In the genomic region with DNA sequence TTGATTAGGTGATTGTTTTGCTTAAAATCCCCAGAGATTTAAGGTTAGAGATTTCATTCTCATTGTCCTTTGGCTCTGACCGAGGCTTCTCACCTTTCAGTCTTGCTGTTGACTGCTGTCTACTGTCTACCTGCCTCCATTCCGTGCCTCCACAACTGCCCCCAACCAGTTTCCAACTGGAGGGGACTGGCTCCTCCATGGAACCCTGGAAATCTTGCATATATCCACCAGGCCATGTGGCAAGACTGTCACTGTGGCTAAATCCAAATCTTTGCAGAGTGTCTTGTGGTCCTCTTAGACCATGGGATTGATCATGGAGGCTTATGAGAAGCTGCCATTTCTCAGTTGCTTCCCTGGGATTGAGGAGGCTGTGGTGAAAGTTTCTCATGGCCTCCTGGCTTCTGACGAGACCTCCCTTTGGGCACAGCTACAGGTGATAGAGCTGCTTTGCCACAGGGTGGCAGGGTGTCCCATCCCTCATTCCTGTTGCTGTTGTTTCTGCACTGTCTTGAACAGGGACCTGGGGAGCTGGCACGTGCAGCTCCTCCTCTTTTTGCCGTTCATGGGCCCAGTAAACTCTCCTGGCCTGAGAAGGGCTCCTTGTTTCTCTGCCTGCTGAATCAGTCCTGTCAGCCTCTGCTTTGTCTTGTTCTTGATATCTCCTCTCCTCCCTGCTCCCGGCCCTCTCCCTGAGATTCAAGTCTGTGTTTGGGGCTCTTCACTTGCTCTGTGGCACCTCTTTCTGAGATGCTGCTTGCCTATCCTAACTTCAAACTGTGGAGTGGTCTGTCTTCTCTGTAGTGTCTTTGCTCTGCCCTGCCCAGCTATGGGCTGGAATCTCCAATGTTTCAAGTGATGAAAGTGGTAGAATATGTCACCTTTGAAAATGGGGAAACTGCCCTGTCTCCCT, we compare ENCODE assay signal across 16 cellular contexts.
DNase-seq lines count a peak whose midpoint lies in the region; ATAC-seq and TF ChIP-seq lines count a peak whose summit lies in the region.
"Had no signal": no experiment of that assay in that cellular context is flagged by ENCODE, and none has a peak within 500 bp of the region (broad histone marks: within the 10 kb centered on the region; RNA-seq: fewer than 3 reads in every experiment).

No MANE protein-coding gene starts in this region.

- TF ChIP-seq RAD21 in Ishikawa (IDR thresholded peaks at IDR 0.05; ENCODE audit: low read depth) = peak; percentile 52; the same call in 1 of the 2 replicates

- H3K79me1 ChIP-seq in mesenchymal stem cell (replicated peaks; ENCODE audit: low read length, poor library complexity, severe bottlenecking) = no peaks in the 10 kb centered on the region

- H3K4me3 ChIP-seq in DND-41 (ENCODE audit: low read depth in 1 of 2, low read length in 2 of 2) (no peak overlapping the region), brain microvascular endothelial cell (ENCODE audit: low read depth, low read length) (no peak overlapping the region), mesenchymal stem cell (ENCODE audit: insufficient read depth in 1 of 2, low read depth in 1 of 2, low read length in 2 of 2) (no peak overlapping the region)
- H3K4me3 ChIP-seq: BLaER1 treated with 17β-estradiol and CSF1 and Interleukin-3, amounts not matched to agents 10 nM and 100 nM had no signal

- no peak overlapping the region for H3K18ac ChIP-seq in mesenchymal stem cell (ENCODE audit: low read depth in 1 of 2, low read length in 2 of 2)

- H2BK5ac ChIP-seq in mesenchymal stem cell (ENCODE audit: low read depth, low read length, poor library complexity, severe bottlenecking) = no peak overlapping the region

- H3K4me2 ChIP-seq in DND-41 (ENCODE audit: insufficient read depth, low read length) (no peak overlapping the region), mesenchymal stem cell (ENCODE audit: low read length, poor library complexity, severe bottlenecking) (no peak overlapping the region)
- H3K4me2 ChIP-seq: BLaER1 treated with 17β-estradiol and CSF1 and Interleukin-3, amounts not matched to agents 10 nM and 100 nM had no signal

- H3K9me3 ChIP-seq in DND-41 (ENCODE audit: insufficient read depth, low read length, severe bottlenecking) (no peaks in the 10 kb centered on the region), mesenchymal stem cell (ENCODE audit: control insufficient read depth, low read length) (peaks cover 5% of the 10 kb centered on the region)

- DNase-seq in DND-41 (no peak), brain microvascular endothelial cell (no peak), mesenchymal stem cell (no peak), retina (no peak), inferior parietal cortex (ENCODE audit: extremely low spot score) (no peak), NCI-H2081 (lab: John Stamatoyannopoulos, UW) (no peak), NCI-H748 (lab: John Stamatoyannopoulos, UW; ENCODE audit: unreplicated experiment) (no peak)
- DNase-seq: activated CD4-positive, alpha-beta memory T cell treated with anti-CD3 and anti-CD28 coated beads, Interleukin-2, amount 10 ng/mL, durations not matched to agents 7 days and 5 days; activated naive CD4-positive, alpha-beta T cell treated with anti-CD3 and anti-CD28 coated beads for 36 hours; cortex of kidney; left cardiac atrium; NCI-H1694 treated with DMSO at 0.1 percent for 48 hours; nucleus accumbens had no signal

- TF ChIP-seq CTCF in DND-41 (IDR thresholded peaks at IDR 0.05; ENCODE audit: borderline replicate concordance, extremely low read depth, low read length, poor library complexity, severe bottlenecking) (peak; percentile 13), brain microvascular endothelial cell (IDR thresholded peaks at IDR 0.05; ENCODE audit: low read depth, low read length, missing control alignments) (peak; percentile 11)

- no peak overlapping the region for H2BK120ac ChIP-seq in mesenchymal stem cell (ENCODE audit: low read depth, low read length)

- H2AK5ac ChIP-seq in mesenchymal stem cell (ENCODE audit: low read length, severe bottlenecking) = no peak overlapping the region

- no peak for ATAC-seq in DND-41 (ENCODE audit: insufficient read depth, low read depth)
- ATAC-seq: stimulated activated memory B cell treated with anti-CD40 and anti-IgM and Interleukin-4, amounts not matched to agents 10 μg/mL and 1 μg/mL and 100 μg/mL, for 72 hours had no signal

- H3K36me3 ChIP-seq in DND-41 (ENCODE audit: insufficient read depth, low read length) = no peaks in the 10 kb centered on the region
- H3K36me3 ChIP-seq in brain microvascular endothelial cell (replicated peaks) = no peaks in the 10 kb centered on the region
- H3K36me3 ChIP-seq in mesenchymal stem cell (ENCODE audit: control insufficient read depth in 1 of 2, insufficient read depth in 2 of 2, low read depth in 1 of 2, low read length in 2 of 2) = peaks cover 0 to 3% of the 10 kb centered on the region in 2 experiments
- H3K36me3 ChIP-seq: BLaER1 treated with 17β-estradiol and CSF1 and Interleukin-3, amounts not matched to agents 10 nM and 100 nM had no signal

- no peaks in the 10 kb centered on the region for H3K79me2 ChIP-seq in DND-41 (ENCODE audit: insufficient read depth, low read length)

- H3K4me1 ChIP-seq in DND-41 (ENCODE audit: insufficient read depth, low read length) = no peaks in the 10 kb centered on the region
- peaks cover 18% of the 10 kb centered on the region for H3K4me1 ChIP-seq in mesenchymal stem cell (ENCODE audit: control insufficient read depth, insufficient read depth, low read depth, low read length)

- H3K23ac ChIP-seq in mesenchymal stem cell (ENCODE audit: low read length in 2 of 2) = no peak overlapping the region

- H3K27me3 ChIP-seq in DND-41 (ENCODE audit: insufficient read depth, low read length, poor library complexity) (peaks cover 4% of the 10 kb centered on the region), brain microvascular endothelial cell (replicated peaks) (no peaks in the 10 kb centered on the region), mesenchymal stem cell (ENCODE audit: control insufficient read depth in 1 of 2, insufficient read depth in 1 of 2, low read length in 2 of 2) (peaks cover 0 to 2% of the 10 kb centered on the region in 2 experiments)
- H3K27me3 ChIP-seq: BLaER1 treated with 17β-estradiol and CSF1 and Interleukin-3, amounts not matched to agents 10 nM and 100 nM had no signal

- H4K8ac ChIP-seq in mesenchymal stem cell (ENCODE audit: low read length) = no peak overlapping the region

- H2BK15ac ChIP-seq in mesenchymal stem cell (ENCODE audit: low read depth, poor library complexity, severe bottlenecking) = peak overlapping the region; percentile 45

- H3K27ac ChIP-seq in DND-41 (ENCODE audit: low read length) (no peak overlapping the region), brain microvascular endothelial cell (no peak overlapping the region), mesenchymal stem cell (ENCODE audit: low read length, poor library complexity, severe bottlenecking) (no peak overlapping the region)
- H3K27ac ChIP-seq: BLaER1 treated with 17β-estradiol and CSF1 and Interleukin-3, amounts not matched to agents 10 nM and 100 nM had no signal

- no peak overlapping the region for H4K91ac ChIP-seq in mesenchymal stem cell (ENCODE audit: low read length)

- WGBS in mesenchymal stem cell = 90% methylated on average over 6 of the region's 6 CpGs

- H2AFZ ChIP-seq in DND-41 (ENCODE audit: low read depth, low read length) (no peak overlapping the region), mesenchymal stem cell (ENCODE audit: low read depth, low read length) (peak overlapping the region; percentile 7)

- no peak for TF ChIP-seq EP300 in Ishikawa (IDR thresholded peaks at IDR 0.05; ENCODE audit: borderline replicate concordance)

- H3K9ac ChIP-seq in DND-41 (ENCODE audit: low read depth, low read length) = no peak overlapping the region
- H3K9ac ChIP-seq in mesenchymal stem cell (ENCODE audit: low read length) = no peak overlapping the region
- H3K9ac ChIP-seq: BLaER1 treated with 17β-estradiol and CSF1 and Interleukin-3, amounts not matched to agents 10 nM and 100 nM had no signal

- no peak overlapping the region for H3K4ac ChIP-seq in mesenchymal stem cell (ENCODE audit: low read depth in 1 of 2, low read length in 2 of 2)

- H4K20me1 ChIP-seq in DND-41 (ENCODE audit: insufficient read depth, low read length) = no peaks in the 10 kb centered on the region
- H4K20me1 ChIP-seq: BLaER1 treated with 17β-estradiol and CSF1 and Interleukin-3, amounts not matched to agents 10 nM and 100 nM had no signal

- in situ Hi-C loops in brain microvascular endothelial cell (cut with HindIII; ENCODE audit: low pct_ligation_motif_present, low sequenced_read_pairs) = no loop called here

- peak overlapping the region; percentile 6 to 51 for H2BK12ac ChIP-seq in mesenchymal stem cell (ENCODE audit: low read length in 2 of 2)

- H3K14ac ChIP-seq in mesenchymal stem cell (ENCODE audit: low read length in 2 of 2) = no peak overlapping the region

TF ChIP-seq in Ishikawa, 13 proteins besides CTCF, POLR2A, EP300 and RAD21 (continues in another document):
- TF ChIP-seq NFIC (IDR thresholded peaks at IDR 0.05) (no peak), TAF1 (IDR thresholded peaks at IDR 0.05; ENCODE audit: low read depth) (no peak)
- TF ChIP-seq, protein P1, sequence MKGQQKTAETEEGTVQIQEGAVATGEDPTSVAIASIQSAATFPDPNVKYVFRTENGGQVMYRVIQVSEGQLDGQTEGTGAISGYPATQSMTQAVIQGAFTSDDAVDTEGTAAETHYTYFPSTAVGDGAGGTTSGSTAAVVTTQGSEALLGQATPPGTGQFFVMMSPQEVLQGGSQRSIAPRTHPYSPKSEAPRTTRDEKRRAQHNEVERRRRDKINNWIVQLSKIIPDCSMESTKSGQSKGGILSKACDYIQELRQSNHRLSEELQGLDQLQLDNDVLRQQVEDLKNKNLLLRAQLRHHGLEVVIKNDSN (IDR thresholded peaks at IDR 0.05) = no peak
- TF ChIP-seq, protein P2, sequence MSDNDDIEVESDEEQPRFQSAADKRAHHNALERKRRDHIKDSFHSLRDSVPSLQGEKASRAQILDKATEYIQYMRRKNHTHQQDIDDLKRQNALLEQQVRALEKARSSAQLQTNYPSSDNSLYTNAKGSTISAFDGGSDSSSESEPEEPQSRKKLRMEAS (IDR thresholded peaks at IDR 0.05) = no peak
